In the genomic region with DNA sequence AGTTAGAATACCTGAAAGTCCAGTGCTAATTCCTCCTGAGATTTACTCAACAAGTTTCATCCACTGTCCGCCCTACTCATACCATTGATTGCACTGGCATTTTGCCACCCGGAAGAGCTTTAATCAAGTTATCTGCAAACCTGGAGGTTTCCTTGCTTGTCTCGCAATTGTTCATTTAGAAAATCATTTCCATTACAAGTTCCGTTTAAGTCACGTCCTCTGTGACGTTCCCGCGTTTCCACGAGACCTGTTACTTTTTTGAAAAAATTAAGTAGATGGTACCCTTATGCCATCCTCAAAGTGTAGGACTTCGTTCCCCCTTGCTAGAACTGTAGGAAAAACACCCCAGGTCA, we compare ENCODE assay signal across 8 cellular contexts. TPM values are rescaled to one million over a fixed set of nuclear protein-coding genes. Genes with fewer than 3 reads are reported as not detected.
DNase-seq lines count a peak whose midpoint lies in the region; ATAC-seq lines count a peak whose summit lies in the region.

No MANE protein-coding gene starts in this region.

- peak; percentile 23 for DNase-seq in GF-D8 (lab: John Stamatoyannopoulos, UW)
- DNase-seq in NCI-H774 (lab: John Stamatoyannopoulos, UW), result peak; percentile 47
- peak; percentile 56 for DNase-seq in activated naive CD4-positive, alpha-beta T cell treated with anti-CD3 and anti-CD28 coated beads, Interleukin-2, amount 10 ng/mL, durations not matched to agents 7 days and 5 days
- peak in 2 of 3 donors; percentile 34 to 55 for DNase-seq in right cardiac atrium
- no peak for DNase-seq in skeletal muscle cell (ENCODE audit: low read depth)
- no peak for DNase-seq in NCI-H526 (lab: John Stamatoyannopoulos, UW)

- H3K4me3 ChIP-seq in right cardiac atrium (ENCODE audit: low read length), result peak overlapping the region; percentile 96
- peak overlapping the region; percentile 63 for H3K4me3 ChIP-seq in skeletal muscle cell (ENCODE audit: low read depth, low read length)

- peak in 1 of 2 donors; percentile 2 for ATAC-seq in right cardiac atrium
- ATAC-seq in HG03432 (IDR thresholded peaks at IDR 0.05; ENCODE audit: unreplicated experiment), result no peak
- no peak for ATAC-seq in HG03196 (IDR thresholded peaks at IDR 0.05; ENCODE audit: unreplicated experiment)

- H3K9me3 Mint-ChIP-seq in activated naive CD4-positive, alpha-beta T cell treated with anti-CD3 and anti-CD28 coated beads, Interleukin-2, amount 10 ng/mL, durations not matched to agents 7 days and 5 days, result no peaks in the 10 kb centered on the region

- no peaks in the 10 kb centered on the region for H3K9me3 ChIP-seq in right cardiac atrium (ENCODE audit: control insufficient read depth, low read length)

- 0% methylated on average over 10 of the region's 10 CpGs for WGBS in right cardiac atrium

- H3K36me3 Mint-ChIP-seq in activated naive CD4-positive, alpha-beta T cell treated with anti-CD3 and anti-CD28 coated beads, Interleukin-2, amount 10 ng/mL, durations not matched to agents 7 days and 5 days, result peaks cover 15% of the 10 kb centered on the region

- CTCF ChIA-PET in activated naive CD4-positive, alpha-beta T cell treated with anti-CD3 and anti-CD28 coated beads, Interleukin-2, amount 10 ng/mL, durations not matched to agents 7 days and 5 days (lab: Charles Lee), result interaction anchor here (1.0 kb wide), 1 partner anchor 12 kb away, joined by 3 read pairs; no protein-coding TSS in a partner anchor

- peak overlapping the region; percentile 91 for H3K27ac ChIP-seq in right cardiac atrium (ENCODE audit: low read length)

- H3K4me3 Mint-ChIP-seq in activated naive CD4-positive, alpha-beta T cell treated with anti-CD3 and anti-CD28 coated beads, Interleukin-2, amount 10 ng/mL, durations not matched to agents 7 days and 5 days, result peak overlapping the region; percentile 77

- H3K4me1 Mint-ChIP-seq in activated naive CD4-positive, alpha-beta T cell treated with anti-CD3 and anti-CD28 coated beads, Interleukin-2, amount 10 ng/mL, durations not matched to agents 7 days and 5 days, result peaks cover 40% of the 10 kb centered on the region

- peak overlapping the region; percentile 95 for H3K27ac Mint-ChIP-seq in activated naive CD4-positive, alpha-beta T cell treated with anti-CD3 and anti-CD28 coated beads, Interleukin-2, amount 10 ng/mL, durations not matched to agents 7 days and 5 days

- no peaks in the 10 kb centered on the region for H3K4me1 ChIP-seq in right cardiac atrium (ENCODE audit: control insufficient read depth, insufficient read depth, low read length)

- H3K27me3 ChIP-seq in right cardiac atrium (ENCODE audit: control insufficient read depth, insufficient read depth), result no peaks in the 10 kb centered on the region

- H3K27me3 Mint-ChIP-seq in activated naive CD4-positive, alpha-beta T cell treated with anti-CD3 and anti-CD28 coated beads, Interleukin-2, amount 10 ng/mL, durations not matched to agents 7 days and 5 days, result peaks cover 8% of the 10 kb centered on the region

- intact Hi-C loops in right cardiac atrium (cut with DNase I), result loop anchor here in 1 of 4 donors (5.0 kb wide), 1 partner anchor 51 kb away; a partner anchor contains a TSS

RNA-seq across cellular contexts. Expression of a gene that starts 0.8 kb away (rescaled TPM):
- total RNA-seq in right cardiac atrium, result 10 to 100 TPM; 40.3 to 50.7 (median 43.9) TPM
- 13.5 TPM for polyA plus RNA-seq in right cardiac atrium

RNA-seq across cellular contexts. Expression of a gene that starts 50.0 kb away (rescaled TPM):
- 100 to 1,000 TPM; 150 to 155 (median 151) TPM for total RNA-seq in right cardiac atrium
- polyA plus RNA-seq in right cardiac atrium, result 193 TPM

Comparison
In these comparisons a context has a peak if more than half of its experiments do, and no peak if none do; other contexts are left out.
1. DNase-seq: peak in GF-D8 (single experiment), NCI-H774 (single experiment), activated naive CD4-positive, alpha-beta T cell treated with anti-CD3 and anti-CD28 coated beads, Interleukin-2, amount 10 ng/mL, durations not matched to agents 7 days and 5 days (single experiment) and right cardiac atrium (2 of 3); none in skeletal muscle cell (single experiment) and NCI-H526 (0 of 2).